Comparison of ENCODE assay signal across 8 cellular contexts in genomic region chrX:151814767-151815166, GRCh38.
"Had no signal": no experiment of that assay in that cellular context is flagged by ENCODE, and none has a peak within 500 bp of the region (broad histone marks: within the 10 kb centered on the region; RNA-seq: fewer than 3 reads in every experiment).

No MANE protein-coding gene starts in this region.

- H3K36me3 ChIP-seq: HAP-1 had no signal

- H3K9me3 ChIP-seq: HAP-1 had no signal

- H3K4me3 ChIP-seq: GM23248, HAP-1, K562 had no signal

- H3K27ac ChIP-seq: GM23248 had no signal

- ATAC-seq: HCT116, K562 had no signal

- DNase-seq: GOT3, H7, HFFc6, IMR-90 had no signal

- H3K4me1 ChIP-seq: HAP-1 had no signal
